Comparison of ENCODE assay signal across 1 cellular context in the genomic region with DNA sequence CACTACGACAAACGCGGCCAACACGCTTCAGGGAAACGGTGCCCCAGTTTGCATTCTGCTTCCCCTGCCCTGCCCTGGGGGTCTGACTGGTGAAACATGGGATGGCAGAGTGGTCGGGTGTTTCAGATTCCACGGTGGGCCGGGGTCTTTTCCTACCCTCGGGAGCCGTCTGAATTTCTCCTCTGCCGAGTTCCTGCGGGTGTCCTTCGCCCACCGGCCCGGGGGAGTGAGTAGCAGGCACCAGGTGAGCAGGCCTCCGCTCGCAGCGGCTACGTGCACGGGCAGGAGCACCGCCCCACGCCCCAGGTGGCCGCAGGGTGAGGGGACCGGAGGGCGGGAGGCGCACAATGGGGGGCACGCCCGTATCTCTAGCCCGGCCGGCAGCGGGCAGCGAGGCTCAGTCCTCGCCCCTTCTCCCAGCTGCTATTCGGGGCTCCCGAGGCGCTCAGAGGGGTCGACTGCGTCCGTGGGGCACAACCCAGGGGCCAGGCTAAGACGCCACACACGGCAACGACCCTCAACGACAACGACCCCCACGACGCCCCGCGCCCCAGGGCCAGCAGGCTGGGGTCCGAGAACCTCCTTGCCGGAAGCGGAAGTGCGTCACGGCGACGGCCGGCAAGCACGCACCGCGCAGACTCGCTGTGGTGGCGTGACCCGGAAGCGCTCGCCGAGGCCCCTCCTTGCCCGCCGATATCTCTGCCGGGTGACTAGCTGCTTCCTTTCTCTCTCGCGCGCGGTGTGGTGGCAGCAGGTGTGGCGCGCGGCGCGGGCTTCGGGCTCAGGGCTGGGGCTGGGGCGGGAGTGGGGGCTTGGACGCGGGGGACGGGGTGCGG.
A peak's percentile ranks its signal among the peaks of the same experiment; 100 is the strongest.
TF ChIP-seq lines count a peak whose summit lies in the region.

A gene (plus strand): TSS at position 721 of the 836 bp plus-strand sequence. CDS start 236 bp downstream, outside the sequence.

TF ChIP-seq in GM12878, 131 proteins besides CTCF, POLR2A, EP300 and RAD21 (continued from another document and continues in another):
- TF ChIP-seq, protein P1, sequence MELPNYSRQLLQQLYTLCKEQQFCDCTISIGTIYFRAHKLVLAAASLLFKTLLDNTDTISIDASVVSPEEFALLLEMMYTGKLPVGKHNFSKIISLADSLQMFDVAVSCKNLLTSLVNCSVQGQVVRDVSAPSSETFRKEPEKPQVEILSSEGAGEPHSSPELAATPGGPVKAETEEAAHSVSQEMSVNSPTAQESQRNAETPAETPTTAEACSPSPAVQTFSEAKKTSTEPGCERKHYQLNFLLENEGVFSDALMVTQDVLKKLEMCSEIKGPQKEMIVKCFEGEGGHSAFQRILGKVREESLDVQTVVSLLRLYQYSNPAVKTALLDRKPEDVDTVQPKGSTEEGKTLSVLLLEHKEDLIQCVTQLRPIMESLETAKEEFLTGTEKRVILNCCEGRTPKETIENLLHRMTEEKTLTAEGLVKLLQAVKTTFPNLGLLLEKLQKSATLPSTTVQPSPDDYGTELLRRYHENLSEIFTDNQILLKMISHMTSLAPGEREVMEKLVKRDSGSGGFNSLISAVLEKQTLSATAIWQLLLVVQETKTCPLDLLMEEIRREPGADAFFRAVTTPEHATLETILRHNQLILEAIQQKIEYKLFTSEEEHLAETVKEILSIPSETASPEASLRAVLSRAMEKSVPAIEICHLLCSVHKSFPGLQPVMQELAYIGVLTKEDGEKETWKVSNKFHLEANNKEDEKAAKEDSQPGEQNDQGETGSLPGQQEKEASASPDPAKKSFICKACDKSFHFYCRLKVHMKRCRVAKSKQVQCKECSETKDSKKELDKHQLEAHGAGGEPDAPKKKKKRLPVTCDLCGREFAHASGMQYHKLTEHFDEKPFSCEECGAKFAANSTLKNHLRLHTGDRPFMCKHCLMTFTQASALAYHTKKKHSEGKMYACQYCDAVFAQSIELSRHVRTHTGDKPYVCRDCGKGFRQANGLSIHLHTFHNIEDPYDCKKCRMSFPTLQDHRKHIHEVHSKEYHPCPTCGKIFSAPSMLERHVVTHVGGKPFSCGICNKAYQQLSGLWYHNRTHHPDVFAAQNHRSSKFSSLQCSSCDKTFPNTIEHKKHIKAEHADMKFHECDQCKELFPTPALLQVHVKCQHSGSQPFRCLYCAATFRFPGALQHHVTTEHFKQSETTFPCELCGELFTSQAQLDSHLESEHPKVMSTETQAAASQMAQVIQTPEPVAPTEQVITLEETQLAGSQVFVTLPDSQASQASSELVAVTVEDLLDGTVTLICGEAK (IDR thresholded peaks at IDR 0.05; ENCODE audit: borderline replicate concordance), result peak; percentile 95
- TF ChIP-seq DPF2 (IDR thresholded peaks at IDR 0.05) (peak; percentile 57), NRF1 (conservative IDR thresholded peaks at IDR 0.05; ENCODE audit: low read depth, low read length) (peak; percentile 68), TCF12 (IDR thresholded peaks at IDR 0.05; ENCODE audit: low read depth, low read length) (peak; percentile 80), CREB1 (IDR thresholded peaks at IDR 0.05; ENCODE audit: low read depth) (peak; percentile 86), NR2C1 (IDR thresholded peaks at IDR 0.05) (peak; percentile 98), IKZF1 (conservative IDR thresholded peaks at IDR 0.05) (peak; percentile 87), LARP7 (IDR thresholded peaks at IDR 0.05) (peak; percentile 77), ZNF622 (IDR thresholded peaks at IDR 0.05) (no peak), SMARCA5 (IDR thresholded peaks at IDR 0.05) (no peak), CREM (IDR thresholded peaks at IDR 0.05; ENCODE audit: low read depth) (peak; percentile 94), GABPA (IDR thresholded peaks at IDR 0.05; ENCODE audit: low read depth) (peak; percentile 95), GATAD2B (conservative IDR thresholded peaks at IDR 0.05; ENCODE audit: low read depth) (peak; percentile 60; the same call in 1 of the 2 replicates), STAT3 (IDR thresholded peaks at IDR 0.05; ENCODE audit: low read depth, low read length) (no peak), MTA2 (IDR thresholded peaks at IDR 0.05; ENCODE audit: low read depth) (peak; percentile 71; the same call in 1 of the 2 replicates), BHLHE40 (IDR thresholded peaks at IDR 0.05; ENCODE audit: borderline replicate concordance in 1 of 2, low read depth in 2 of 2, low read length in 1 of 2) (peak in 1 of 2 experiments; percentile 12; a peak in 1 of 4 replicates), CHD1 (IDR thresholded peaks at IDR 0.05; ENCODE audit: low read depth, low read length) (no peak), MXI1 (IDR thresholded peaks at IDR 0.05; ENCODE audit: low read depth, low read length) (peak; percentile 71; the same call in 1 of the 2 replicates), SIX5 (IDR thresholded peaks at IDR 0.05; ENCODE audit: low read depth, low read length, severe bottlenecking) (peak; percentile 56), TBL1XR1 (IDR thresholded peaks at IDR 0.05; ENCODE audit: low read depth, low read length) (peak; percentile 38; the same call in 1 of the 2 replicates), EGR1 (IDR thresholded peaks at IDR 0.05; ENCODE audit: borderline replicate concordance in 1 of 2, low read depth in 2 of 2, low read length in 2 of 2) (peak in 1 of 2 experiments; percentile 47; a peak in 1 of 3 replicates), POLR2AphosphoS2 (IDR thresholded peaks at IDR 0.05; ENCODE audit: low read depth, low read length) (no peak), TCF3 (IDR thresholded peaks at IDR 0.05; ENCODE audit: borderline replicate concordance, insufficient read depth, low read depth, low read length) (peak; percentile 73; the same call in 1 of the 2 replicates), RB1 (IDR thresholded peaks at IDR 0.05; ENCODE audit: borderline replicate concordance) (0 out of 2 replicates have a peak, but pooled peaks have one; percentile 49), SPI1 (IDR thresholded peaks at IDR 0.05; ENCODE audit: borderline replicate concordance, insufficient read depth, low read depth, low read length) (peak; percentile 76), YY1 (IDR thresholded peaks at IDR 0.05; ENCODE audit: low read depth, low read length) (peak; percentile 71; the same call in 1 of the 2 replicates), RUNX3 (IDR thresholded peaks at IDR 0.05; ENCODE audit: low read length) (peak; percentile 38), NR2C2 (IDR thresholded peaks at IDR 0.05; ENCODE audit: borderline replicate concordance, control insufficient read depth, insufficient read length, low read depth) (peak; percentile 92), EZH2 (IDR thresholded peaks at IDR 0.05; ENCODE audit: borderline replicate concordance, control insufficient read depth, low read depth, low read length) (no peak), CHD2 (IDR thresholded peaks at IDR 0.05; ENCODE audit: borderline replicate concordance, low read depth, low read length) (peak; percentile 66; the same call in 1 of the 2 replicates), ZBED1 (IDR thresholded peaks at IDR 0.05; ENCODE audit: borderline replicate concordance) (no peak), POLR2AphosphoS5 (IDR thresholded peaks at IDR 0.05; ENCODE audit: low read length) (peak; percentile 94), ZNF24 (IDR thresholded peaks at IDR 0.05) (no peak), MYC (IDR thresholded peaks at IDR 0.05; ENCODE audit: insufficient read depth, insufficient read length, insufficient replicate concordance, low read length, severe bottlenecking) (peak; percentile 61), SMAD5 (IDR thresholded peaks at IDR 0.05; ENCODE audit: low read depth) (peak; percentile 92), SREBF1 (IDR thresholded peaks at IDR 0.05; ENCODE audit: low read length) (peak; percentile 58), HCFC1 (IDR thresholded peaks at IDR 0.05; ENCODE audit: low read length) (peak; percentile 80), TAF1 (IDR thresholded peaks at IDR 0.05; ENCODE audit: borderline replicate concordance, low read depth, low read length) (peak; percentile 93), SRF (IDR thresholded peaks at IDR 0.05; ENCODE audit: low read depth in 2 of 2, low read length in 2 of 2) (0 out of 4 replicates have a peak, but pooled peaks of 1 of the 2 experiments have one; percentile 48), SREBF2 (IDR thresholded peaks at IDR 0.05; ENCODE audit: low read length) (peak; percentile 65), PAX5 (IDR thresholded peaks at IDR 0.05; ENCODE audit: borderline replicate concordance, low read depth, low read length) (peak; percentile 29; the same call in 1 of the 2 replicates), SIN3A (IDR thresholded peaks at IDR 0.05; ENCODE audit: low read depth, low read length) (0 out of 2 replicates have a peak, but pooled peaks have one; percentile 83), KLF5 (IDR thresholded peaks at IDR 0.05; ENCODE audit: partially characterized antibody) (peak; percentile 80), MYB (IDR thresholded peaks at IDR 0.05; ENCODE audit: borderline replicate concordance, low read depth, low read length) (no peak), SUPT20H (IDR thresholded peaks at IDR 0.05; ENCODE audit: borderline replicate concordance, control insufficient read depth, low read depth, low read length) (no peak)
- TF ChIP-seq, protein P2, sequence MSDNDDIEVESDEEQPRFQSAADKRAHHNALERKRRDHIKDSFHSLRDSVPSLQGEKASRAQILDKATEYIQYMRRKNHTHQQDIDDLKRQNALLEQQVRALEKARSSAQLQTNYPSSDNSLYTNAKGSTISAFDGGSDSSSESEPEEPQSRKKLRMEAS (IDR thresholded peaks at IDR 0.05; ENCODE audit: low read depth, low read length), result peak; percentile 61
- TF ChIP-seq, protein P3, sequence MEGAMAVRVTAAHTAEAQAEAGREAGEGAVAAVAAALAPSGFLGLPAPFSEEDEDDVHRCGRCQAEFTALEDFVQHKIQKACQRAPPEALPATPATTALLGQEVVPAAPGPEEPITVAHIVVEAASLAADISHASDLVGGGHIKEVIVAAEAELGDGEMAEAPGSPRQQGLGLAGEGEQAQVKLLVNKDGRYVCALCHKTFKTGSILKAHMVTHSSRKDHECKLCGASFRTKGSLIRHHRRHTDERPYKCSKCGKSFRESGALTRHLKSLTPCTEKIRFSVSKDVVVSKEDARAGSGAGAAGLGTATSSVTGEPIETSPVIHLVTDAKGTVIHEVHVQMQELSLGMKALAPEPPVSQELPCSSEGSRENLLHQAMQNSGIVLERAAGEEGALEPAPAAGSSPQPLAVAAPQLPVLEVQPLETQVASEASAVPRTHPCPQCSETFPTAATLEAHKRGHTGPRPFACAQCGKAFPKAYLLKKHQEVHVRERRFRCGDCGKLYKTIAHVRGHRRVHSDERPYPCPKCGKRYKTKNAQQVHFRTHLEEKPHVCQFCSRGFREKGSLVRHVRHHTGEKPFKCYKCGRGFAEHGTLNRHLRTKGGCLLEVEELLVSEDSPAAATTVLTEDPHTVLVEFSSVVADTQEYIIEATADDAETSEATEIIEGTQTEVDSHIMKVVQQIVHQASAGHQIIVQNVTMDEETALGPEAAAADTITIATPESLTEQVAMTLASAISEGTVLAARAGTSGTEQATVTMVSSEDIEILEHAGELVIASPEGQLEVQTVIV (IDR thresholded peaks at IDR 0.05; ENCODE audit: borderline replicate concordance, partially characterized antibody), result peak; percentile 57
- TF ChIP-seq, protein P4, sequence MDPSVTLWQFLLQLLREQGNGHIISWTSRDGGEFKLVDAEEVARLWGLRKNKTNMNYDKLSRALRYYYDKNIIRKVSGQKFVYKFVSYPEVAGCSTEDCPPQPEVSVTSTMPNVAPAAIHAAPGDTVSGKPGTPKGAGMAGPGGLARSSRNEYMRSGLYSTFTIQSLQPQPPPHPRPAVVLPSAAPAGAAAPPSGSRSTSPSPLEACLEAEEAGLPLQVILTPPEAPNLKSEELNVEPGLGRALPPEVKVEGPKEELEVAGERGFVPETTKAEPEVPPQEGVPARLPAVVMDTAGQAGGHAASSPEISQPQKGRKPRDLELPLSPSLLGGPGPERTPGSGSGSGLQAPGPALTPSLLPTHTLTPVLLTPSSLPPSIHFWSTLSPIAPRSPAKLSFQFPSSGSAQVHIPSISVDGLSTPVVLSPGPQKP (IDR thresholded peaks at IDR 0.05; ENCODE audit: low read depth, low read length), result peak; percentile 74
- TF ChIP-seq, protein P5, sequence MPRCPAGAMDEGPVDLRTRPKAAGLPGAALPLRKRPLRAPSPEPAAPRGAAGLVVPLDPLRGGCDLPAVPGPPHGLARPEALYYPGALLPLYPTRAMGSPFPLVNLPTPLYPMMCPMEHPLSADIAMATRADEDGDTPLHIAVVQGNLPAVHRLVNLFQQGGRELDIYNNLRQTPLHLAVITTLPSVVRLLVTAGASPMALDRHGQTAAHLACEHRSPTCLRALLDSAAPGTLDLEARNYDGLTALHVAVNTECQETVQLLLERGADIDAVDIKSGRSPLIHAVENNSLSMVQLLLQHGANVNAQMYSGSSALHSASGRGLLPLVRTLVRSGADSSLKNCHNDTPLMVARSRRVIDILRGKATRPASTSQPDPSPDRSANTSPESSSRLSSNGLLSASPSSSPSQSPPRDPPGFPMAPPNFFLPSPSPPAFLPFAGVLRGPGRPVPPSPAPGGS (IDR thresholded peaks at IDR 0.05; ENCODE audit: borderline replicate concordance, insufficient read depth, low read depth, low read length, poor library complexity, severe bottlenecking), result peak; percentile 49
- TF ChIP-seq, protein P6, sequence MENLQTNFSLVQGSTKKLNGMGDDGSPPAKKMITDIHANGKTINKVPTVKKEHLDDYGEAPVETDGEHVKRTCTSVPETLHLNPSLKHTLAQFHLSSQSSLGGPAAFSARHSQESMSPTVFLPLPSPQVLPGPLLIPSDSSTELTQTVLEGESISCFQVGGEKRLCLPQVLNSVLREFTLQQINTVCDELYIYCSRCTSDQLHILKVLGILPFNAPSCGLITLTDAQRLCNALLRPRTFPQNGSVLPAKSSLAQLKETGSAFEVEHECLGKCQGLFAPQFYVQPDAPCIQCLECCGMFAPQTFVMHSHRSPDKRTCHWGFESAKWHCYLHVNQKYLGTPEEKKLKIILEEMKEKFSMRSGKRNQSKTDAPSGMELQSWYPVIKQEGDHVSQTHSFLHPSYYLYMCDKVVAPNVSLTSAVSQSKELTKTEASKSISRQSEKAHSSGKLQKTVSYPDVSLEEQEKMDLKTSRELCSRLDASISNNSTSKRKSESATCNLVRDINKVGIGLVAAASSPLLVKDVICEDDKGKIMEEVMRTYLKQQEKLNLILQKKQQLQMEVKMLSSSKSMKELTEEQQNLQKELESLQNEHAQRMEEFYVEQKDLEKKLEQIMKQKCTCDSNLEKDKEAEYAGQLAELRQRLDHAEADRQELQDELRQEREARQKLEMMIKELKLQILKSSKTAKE (IDR thresholded peaks at IDR 0.05; ENCODE audit: low read depth, poor library complexity, severe bottlenecking), result no peak
- TF ChIP-seq, protein P7, sequence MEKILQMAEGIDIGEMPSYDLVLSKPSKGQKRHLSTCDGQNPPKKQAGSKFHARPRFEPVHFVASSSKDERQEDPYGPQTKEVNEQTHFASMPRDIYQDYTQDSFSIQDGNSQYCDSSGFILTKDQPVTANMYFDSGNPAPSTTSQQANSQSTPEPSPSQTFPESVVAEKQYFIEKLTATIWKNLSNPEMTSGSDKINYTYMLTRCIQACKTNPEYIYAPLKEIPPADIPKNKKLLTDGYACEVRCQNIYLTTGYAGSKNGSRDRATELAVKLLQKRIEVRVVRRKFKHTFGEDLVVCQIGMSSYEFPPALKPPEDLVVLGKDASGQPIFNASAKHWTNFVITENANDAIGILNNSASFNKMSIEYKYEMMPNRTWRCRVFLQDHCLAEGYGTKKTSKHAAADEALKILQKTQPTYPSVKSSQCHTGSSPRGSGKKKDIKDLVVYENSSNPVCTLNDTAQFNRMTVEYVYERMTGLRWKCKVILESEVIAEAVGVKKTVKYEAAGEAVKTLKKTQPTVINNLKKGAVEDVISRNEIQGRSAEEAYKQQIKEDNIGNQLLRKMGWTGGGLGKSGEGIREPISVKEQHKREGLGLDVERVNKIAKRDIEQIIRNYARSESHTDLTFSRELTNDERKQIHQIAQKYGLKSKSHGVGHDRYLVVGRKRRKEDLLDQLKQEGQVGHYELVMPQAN (conservative IDR thresholded peaks at IDR 0.05), result peak; percentile 80
